ENCODE assay signal across 1 cellular context in the genomic region with DNA sequence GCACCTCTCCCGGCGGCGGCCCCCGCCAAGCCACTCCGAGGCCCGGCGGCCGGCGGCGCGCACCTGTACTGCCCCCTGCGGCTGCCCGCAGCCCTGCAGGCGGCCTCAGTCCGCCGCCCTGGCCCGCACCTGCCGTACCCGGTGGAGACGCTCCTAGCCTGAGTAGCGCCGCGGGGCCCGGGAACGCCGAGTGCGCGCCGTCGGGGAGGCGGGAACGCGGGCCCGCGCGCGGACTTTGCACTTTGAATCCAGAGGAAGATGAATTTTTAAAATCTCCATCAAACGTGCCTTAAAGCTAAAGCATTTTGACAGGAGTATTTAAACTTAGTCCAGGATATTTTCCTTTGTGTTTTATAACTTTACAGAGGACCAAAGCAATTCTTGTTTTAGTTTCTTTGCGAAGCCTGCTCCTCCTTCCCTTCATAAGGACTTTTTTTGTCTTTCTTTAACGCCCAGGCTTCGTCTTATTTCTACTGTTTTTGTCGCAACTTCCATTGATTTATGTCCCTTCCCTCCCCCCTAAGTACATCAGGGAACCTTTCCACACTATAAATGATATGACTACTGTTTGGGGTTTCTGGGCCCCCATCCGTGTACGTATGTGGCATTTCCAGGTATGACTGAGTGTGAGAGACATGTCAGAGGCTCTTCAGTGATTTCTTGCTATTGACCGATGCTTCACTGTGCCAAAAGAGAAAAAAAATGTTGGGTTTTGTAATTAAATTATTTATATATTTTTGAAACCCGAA.
A peak's percentile ranks its signal among the peaks of the same experiment; 100 is the strongest.
TF ChIP-seq lines count a peak whose summit lies in the region.

No MANE protein-coding gene starts in this region.

TF ChIP-seq in HepG2, 621 proteins besides CTCF, POLR2A, EP300 and RAD21 (continued from another document and continues in another):
- TF ChIP-seq, protein P1, sequence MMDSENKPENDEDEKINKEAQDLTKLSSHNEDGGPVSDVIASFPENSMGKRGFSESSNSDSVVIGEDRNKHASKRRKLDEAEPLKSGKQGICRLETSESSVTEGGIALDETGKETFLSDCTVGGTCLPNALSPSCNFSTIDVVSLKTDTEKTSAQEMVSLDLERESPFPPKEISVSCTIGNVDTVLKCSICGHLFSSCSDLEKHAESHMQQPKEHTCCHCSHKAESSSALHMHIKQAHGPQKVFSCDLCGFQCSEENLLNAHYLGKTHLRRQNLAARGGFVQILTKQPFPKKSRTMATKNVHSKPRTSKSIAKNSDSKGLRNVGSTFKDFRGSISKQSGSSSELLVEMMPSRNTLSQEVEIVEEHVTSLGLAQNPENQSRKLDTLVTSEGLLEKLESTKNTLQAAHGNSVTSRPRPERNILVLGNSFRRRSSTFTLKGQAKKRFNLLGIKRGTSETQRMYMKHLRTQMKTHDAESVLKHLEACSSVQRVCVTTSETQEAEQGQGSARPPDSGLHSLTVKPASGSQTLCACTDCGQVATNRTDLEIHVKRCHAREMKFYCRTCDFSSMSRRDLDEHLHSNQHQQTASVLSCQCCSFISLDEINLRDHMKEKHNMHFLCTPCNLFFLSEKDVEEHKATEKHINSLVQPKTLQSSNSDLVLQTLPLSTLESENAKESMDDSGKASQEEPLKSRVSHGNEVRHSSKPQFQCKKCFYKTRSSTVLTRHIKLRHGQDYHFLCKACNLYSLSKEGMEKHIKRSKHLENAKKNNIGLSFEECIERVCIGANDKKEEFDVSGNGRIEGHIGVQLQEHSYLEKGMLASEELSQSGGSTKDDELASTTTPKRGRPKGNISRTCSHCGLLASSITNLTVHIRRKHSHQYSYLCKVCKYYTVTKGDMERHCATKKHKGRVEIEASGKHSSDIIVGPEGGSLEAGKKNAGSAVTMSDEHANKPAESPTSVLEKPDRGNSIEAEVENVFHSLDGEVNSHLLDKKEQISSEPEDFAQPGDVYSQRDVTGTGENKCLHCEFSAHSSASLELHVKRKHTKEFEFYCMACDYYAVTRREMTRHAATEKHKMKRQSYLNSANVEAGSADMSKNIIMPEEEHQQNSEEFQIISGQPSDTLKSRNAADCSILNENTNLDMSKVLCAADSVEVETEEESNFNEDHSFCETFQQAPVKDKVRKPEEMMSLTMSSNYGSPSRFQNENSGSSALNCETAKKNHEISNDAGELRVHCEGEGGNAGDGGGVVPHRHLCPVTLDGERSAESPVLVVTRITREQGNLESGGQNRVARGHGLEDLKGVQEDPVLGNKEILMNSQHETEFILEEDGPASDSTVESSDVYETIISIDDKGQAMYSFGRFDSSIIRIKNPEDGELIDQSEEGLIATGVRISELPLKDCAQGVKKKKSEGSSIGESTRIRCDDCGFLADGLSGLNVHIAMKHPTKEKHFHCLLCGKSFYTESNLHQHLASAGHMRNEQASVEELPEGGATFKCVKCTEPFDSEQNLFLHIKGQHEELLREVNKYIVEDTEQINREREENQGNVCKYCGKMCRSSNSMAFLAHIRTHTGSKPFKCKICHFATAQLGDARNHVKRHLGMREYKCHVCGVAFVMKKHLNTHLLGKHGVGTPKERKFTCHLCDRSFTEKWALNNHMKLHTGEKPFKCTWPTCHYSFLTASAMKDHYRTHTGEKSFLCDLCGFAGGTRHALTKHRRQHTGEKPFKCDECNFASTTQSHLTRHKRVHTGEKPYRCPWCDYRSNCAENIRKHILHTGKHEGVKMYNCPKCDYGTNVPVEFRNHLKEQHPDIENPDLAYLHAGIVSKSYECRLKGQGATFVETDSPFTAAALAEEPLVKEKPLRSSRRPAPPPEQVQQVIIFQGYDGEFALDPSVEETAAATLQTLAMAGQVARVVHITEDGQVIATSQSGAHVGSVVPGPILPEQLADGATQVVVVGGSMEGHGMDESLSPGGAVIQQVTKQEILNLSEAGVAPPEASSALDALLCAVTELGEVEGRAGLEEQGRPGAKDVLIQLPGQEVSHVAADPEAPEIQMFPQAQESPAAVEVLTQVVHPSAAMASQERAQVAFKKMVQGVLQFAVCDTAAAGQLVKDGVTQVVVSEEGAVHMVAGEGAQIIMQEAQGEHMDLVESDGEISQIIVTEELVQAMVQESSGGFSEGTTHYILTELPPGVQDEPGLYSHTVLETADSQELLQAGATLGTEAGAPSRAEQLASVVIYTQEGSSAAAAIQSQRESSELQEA (CRISPR knock-in tag; IDR thresholded peaks at IDR 0.05; ENCODE audit: not compliant biosample characterization): no peak
- peak; percentile 42; the same call in 1 of the 2 replicates for TF ChIP-seq GATAD1 (CRISPR knock-in tag; IDR thresholded peaks at IDR 0.05)
- TF ChIP-seq DNMT3B (CRISPR knock-in tag; conservative IDR thresholded peaks at IDR 0.05): no peak
- TF ChIP-seq CC2D1A (CRISPR knock-in tag; IDR thresholded peaks at IDR 0.05): no peak
- TF ChIP-seq, protein P2, sequence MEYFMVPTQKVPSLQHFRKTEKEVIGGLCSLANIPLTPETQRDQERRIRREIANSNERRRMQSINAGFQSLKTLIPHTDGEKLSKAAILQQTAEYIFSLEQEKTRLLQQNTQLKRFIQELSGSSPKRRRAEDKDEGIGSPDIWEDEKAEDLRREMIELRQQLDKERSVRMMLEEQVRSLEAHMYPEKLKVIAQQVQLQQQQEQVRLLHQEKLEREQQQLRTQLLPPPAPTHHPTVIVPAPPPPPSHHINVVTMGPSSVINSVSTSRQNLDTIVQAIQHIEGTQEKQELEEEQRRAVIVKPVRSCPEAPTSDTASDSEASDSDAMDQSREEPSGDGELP (IDR thresholded peaks at IDR 0.05; ENCODE audit: borderline replicate concordance, low read depth): no peak
- TF ChIP-seq ZNF276 (CRISPR knock-in tag; IDR thresholded peaks at IDR 0.05; ENCODE audit: low read depth): no peak
- TF ChIP-seq ZNF18 (CRISPR knock-in tag; IDR thresholded peaks at IDR 0.05; ENCODE audit: insufficient replicate concordance): no peak
- TF ChIP-seq ZSCAN31 (CRISPR knock-in tag; IDR thresholded peaks at IDR 0.05; ENCODE audit: low read depth): peak; percentile 76
- TF ChIP-seq ZNF749 (CRISPR knock-in tag; IDR thresholded peaks at IDR 0.05; ENCODE audit: borderline replicate concordance): no peak
- TF ChIP-seq ATM (IDR thresholded peaks at IDR 0.05; ENCODE audit: borderline replicate concordance): no peak
- TF ChIP-seq, protein P3, sequence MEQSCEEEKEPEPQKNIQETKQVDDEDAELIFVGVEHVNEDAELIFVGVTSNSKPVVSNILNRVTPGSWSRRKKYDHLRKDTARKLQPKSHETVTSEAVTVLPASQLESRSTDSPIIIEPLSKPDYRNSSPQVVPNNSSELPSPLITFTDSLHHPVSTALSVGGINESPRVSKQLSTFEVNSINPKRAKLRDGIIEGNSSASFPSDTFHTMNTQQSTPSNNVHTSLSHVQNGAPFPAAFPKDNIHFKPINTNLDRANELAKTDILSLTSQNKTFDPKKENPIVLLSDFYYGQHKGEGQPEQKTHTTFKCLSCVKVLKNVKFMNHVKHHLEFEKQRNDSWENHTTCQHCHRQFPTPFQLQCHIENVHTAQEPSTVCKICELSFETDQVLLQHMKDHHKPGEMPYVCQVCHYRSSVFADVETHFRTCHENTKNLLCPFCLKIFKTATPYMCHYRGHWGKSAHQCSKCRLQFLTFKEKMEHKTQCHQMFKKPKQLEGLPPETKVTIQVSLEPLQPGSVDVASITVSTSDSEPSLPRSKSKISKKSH (CRISPR knock-in tag; IDR thresholded peaks at IDR 0.05; ENCODE audit: borderline replicate concordance): no peak
- 0 out of 2 replicates have a peak, but pooled peaks have one; percentile 33 for TF ChIP-seq ZBTB44 (CRISPR knock-in tag; IDR thresholded peaks at IDR 0.05)
- TF ChIP-seq ATF4 (CRISPR knock-in tag; IDR thresholded peaks at IDR 0.05): peak in 1 of 2 experiments; percentile 71; a peak in 2 of 4 replicates
- TF ChIP-seq ZNF883 (CRISPR knock-in tag; IDR thresholded peaks at IDR 0.05; ENCODE audit: not compliant biosample characterization): no peak
- peak; percentile 97 for TF ChIP-seq ZBTB14 (CRISPR knock-in tag; IDR thresholded peaks at IDR 0.05)
- TF ChIP-seq AKAP8 (CRISPR knock-in tag; IDR thresholded peaks at IDR 0.05): no peak
- TF ChIP-seq ZNF260 (CRISPR knock-in tag; IDR thresholded peaks at IDR 0.05; ENCODE audit: borderline replicate concordance, low read depth): no peak
- 0 out of 2 replicates have a peak, but pooled peaks have one; percentile 18 for TF ChIP-seq ELK4 (CRISPR knock-in tag; IDR thresholded peaks at IDR 0.05; ENCODE audit: borderline replicate concordance)
- no peak for TF ChIP-seq YEATS2 (CRISPR knock-in tag; IDR thresholded peaks at IDR 0.05; ENCODE audit: borderline replicate concordance)
- peak; percentile 58; the same call in 1 of the 2 replicates for TF ChIP-seq NFKB2 (CRISPR knock-in tag; IDR thresholded peaks at IDR 0.05; ENCODE audit: borderline replicate concordance)
- peak; percentile 24; the same call in 1 of the 2 replicates for TF ChIP-seq SMYD3 (CRISPR knock-in tag; IDR thresholded peaks at IDR 0.05)
- peak; percentile 74 for TF ChIP-seq ZNF574 (CRISPR knock-in tag; IDR thresholded peaks at IDR 0.05)
- no peak for TF ChIP-seq ZNF333 (CRISPR knock-in tag; IDR thresholded peaks at IDR 0.05; ENCODE audit: borderline replicate concordance)
